In the genomic region with DNA sequence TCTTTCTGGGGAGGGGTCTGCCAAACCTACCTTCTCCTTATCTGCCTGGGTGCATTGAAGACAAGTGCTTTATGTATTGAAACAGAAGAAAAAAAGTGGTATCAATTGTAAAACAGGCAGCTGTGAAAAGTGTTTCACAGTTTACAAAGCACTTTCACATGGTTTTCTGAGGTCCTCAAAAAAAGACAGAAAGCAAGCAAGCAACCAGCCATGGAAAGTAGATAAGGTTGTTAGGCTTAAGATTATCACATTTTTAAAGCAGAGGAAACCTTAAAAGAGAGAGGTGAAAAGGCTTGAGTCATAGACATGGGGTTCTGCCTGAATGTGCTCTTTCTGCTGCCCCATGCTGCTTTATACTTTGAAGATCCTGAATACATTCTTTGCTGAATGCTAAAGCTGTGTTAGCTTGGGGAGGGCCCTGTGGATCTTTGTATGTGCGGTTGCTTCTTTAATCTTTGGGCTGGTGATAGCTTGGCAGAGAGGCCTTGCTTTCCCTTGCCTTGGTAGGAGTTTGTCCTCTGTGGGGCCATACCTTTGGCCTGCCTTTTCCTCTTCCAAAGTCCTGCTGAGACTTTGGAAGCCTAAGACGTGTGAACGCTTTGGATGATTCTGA, we compare ENCODE assay signal across 9 cellular contexts. TPM values are rescaled to one million over a fixed set of nuclear protein-coding genes. Genes with fewer than 3 reads are reported as not detected.
DNase-seq lines count a peak whose midpoint lies in the region; ATAC-seq, FAIRE-seq and TF ChIP-seq lines count a peak whose summit lies in the region.
"Had no signal": no experiment of that assay in that cellular context is flagged by ENCODE, and none has a peak within 500 bp of the region (broad histone marks: within the 10 kb centered on the region; RNA-seq: fewer than 3 reads in every experiment).

No MANE protein-coding gene starts in this region.

- H3K9me3 ChIP-seq in keratinocyte (ENCODE audit: control insufficient read depth, low read depth, low read length) (no peaks in the 10 kb centered on the region), thoracic aorta (no peaks in the 10 kb centered on the region)

- no peak for FAIRE-seq in keratinocyte (lab: Jason Lieb, UNC)

- peaks cover 5% of the 10 kb centered on the region for H4K20me1 ChIP-seq in keratinocyte (ENCODE audit: control insufficient read depth, extremely low read depth, insufficient read depth, low read length)

- peak overlapping the region; percentile 97 for H3K9ac ChIP-seq in keratinocyte (ENCODE audit: control insufficient read depth, extremely low read depth, insufficient read depth, low read length)

- no peak for DNase-seq in activated CD4-positive, alpha-beta T cell treated with anti-CD3 and anti-CD28 coated beads for 36 hours
- DNase-seq in activated CD4-positive, alpha-beta T cell treated with anti-CD3 and anti-CD28 coated beads, Interleukin-2, amount 50 U/mL, for 4 hours = no peak
- DNase-seq in keratinocyte (ENCODE audit: low read depth, low spot score) = no peak
- no peak for DNase-seq in thoracic aorta (ENCODE audit: low spot score)
- DNase-seq in NK-92 (lab: John Stamatoyannopoulos, UW; ENCODE audit: unreplicated experiment) = no peak
- no peak for DNase-seq in NCI-H446 (lab: John Stamatoyannopoulos, UW)
- DNase-seq in omental fat pad (ENCODE audit: low spot score) = no peak
- DNase-seq: NCI-H2107 had no signal

- H3K4me1 ChIP-seq in keratinocyte (ENCODE audit: control insufficient read depth, extremely low read depth, insufficient read depth, low read length) (peaks cover 43% of the 10 kb centered on the region), thoracic aorta (ENCODE audit: control insufficient read depth in 1 of 2, low read depth in 2 of 2) (peaks cover 22 to 63% of the 10 kb centered on the region in 2 donors)

- H3K27ac Mint-ChIP-seq in activated CD4-positive, alpha-beta T cell treated with anti-CD3 and anti-CD28 coated beads for 36 hours = peak overlapping the region; percentile 90
- peak overlapping the region; percentile 95 for H3K27ac Mint-ChIP-seq in activated naive CD8-positive, alpha-beta T cell

- peaks cover 60% of the 10 kb centered on the region for H3K4me1 Mint-ChIP-seq in activated CD4-positive, alpha-beta T cell treated with anti-CD3 and anti-CD28 coated beads for 36 hours
- H3K4me1 Mint-ChIP-seq in activated naive CD8-positive, alpha-beta T cell (ENCODE audit: low read depth) = peaks cover 52% of the 10 kb centered on the region

- no peak for TF ChIP-seq CTCF in keratinocyte (optimal IDR thresholded peaks at IDR 0.05 in 1 of 3, IDR thresholded peaks at IDR 0.05 in 1 of 3, conservative IDR thresholded peaks at IDR 0.05 in 1 of 3; ENCODE audit: extremely low read depth in 1 of 3, insufficient read depth in 2 of 3, low read length in 3 of 3)
- TF ChIP-seq CTCF in thoracic aorta (IDR thresholded peaks at IDR 0.05) = no peak
- no peak for TF ChIP-seq CTCF in omental fat pad (IDR thresholded peaks at IDR 0.05)

- intact Hi-C loops in activated CD4-positive, alpha-beta T cell treated with anti-CD3 and anti-CD28 coated beads for 36 hours (cut with DNase I, micrococcal nuclease) = loop anchor here (1.0 to 5.0 kb wide), 10 partner anchors 13 to 173 kb away; no protein-coding TSS in a partner anchor

- CTCF ChIA-PET in activated CD4-positive, alpha-beta T cell treated with anti-CD3 and anti-CD28 coated beads for 36 hours (lab: Charles Lee) = interaction anchor here (0.6 to 6.0 kb wide), 7 partner anchors 12 to 206 kb away, joined by 3 to 45 read pairs (median 4); no protein-coding TSS in a partner anchor

- H3K27me3 ChIP-seq in keratinocyte (ENCODE audit: control insufficient read depth, extremely low read depth, insufficient read depth, low read length) (no peaks in the 10 kb centered on the region), thoracic aorta (replicated peaks; ENCODE audit: insufficient read depth) (no peaks in the 10 kb centered on the region)

- H3K36me3 ChIP-seq in keratinocyte (ENCODE audit: control insufficient read depth in 2 of 2, extremely low read depth in 1 of 2, insufficient read depth in 2 of 2, low read length in 2 of 2) (peaks cover 3 to 11% of the 10 kb centered on the region in 2 experiments), thoracic aorta (no peaks in the 10 kb centered on the region)

- H3K36me3 Mint-ChIP-seq in activated CD4-positive, alpha-beta T cell treated with anti-CD3 and anti-CD28 coated beads for 36 hours (ENCODE audit: low read depth) = peaks cover 23% of the 10 kb centered on the region
- H3K36me3 Mint-ChIP-seq in activated naive CD8-positive, alpha-beta T cell = peaks cover 3% of the 10 kb centered on the region

- H3K27me3 Mint-ChIP-seq in activated CD4-positive, alpha-beta T cell treated with anti-CD3 and anti-CD28 coated beads for 36 hours = peaks cover 11% of the 10 kb centered on the region
- no peaks in the 10 kb centered on the region for H3K27me3 Mint-ChIP-seq in activated naive CD8-positive, alpha-beta T cell

- no peak overlapping the region for H2AFZ ChIP-seq in keratinocyte (ENCODE audit: control insufficient read depth, low read length)

- H3K79me2 ChIP-seq in keratinocyte (ENCODE audit: control insufficient read depth, insufficient read depth, low read length) = peaks cover 68% of the 10 kb centered on the region

- POLR2A ChIA-PET in activated CD4-positive, alpha-beta T cell treated with anti-CD3 and anti-CD28 coated beads for 36 hours (lab: Charles Lee) = interaction anchor here (1.4 to 2.2 kb wide), 3 partner anchors 9 to 33 kb away, joined by 3 to 8 read pairs (median 7); no protein-coding TSS in a partner anchor

- no peaks in the 10 kb centered on the region for H3K9me3 Mint-ChIP-seq in activated CD4-positive, alpha-beta T cell treated with anti-CD3 and anti-CD28 coated beads for 36 hours (ENCODE audit: low read depth)
- H3K9me3 Mint-ChIP-seq in activated naive CD8-positive, alpha-beta T cell (ENCODE audit: low read depth) = no peaks in the 10 kb centered on the region

- dilution Hi-C loops in keratinocyte (cut with MboI; ENCODE audit: extremely low pct_ligation_motif_present, low sequenced_read_pairs) = no loop called here

- peaks cover 3% of the 10 kb centered on the region for H3K9me1 ChIP-seq in keratinocyte (ENCODE audit: control insufficient read depth, extremely low read depth, insufficient read depth, low read length)

- H3K4me3 ChIP-seq in keratinocyte (ENCODE audit: control insufficient read depth in 2 of 3, extremely low read depth in 1 of 3, insufficient read depth in 2 of 3, low read depth in 1 of 3, low read length in 3 of 3) = peak overlapping the region; percentile 88 to 99 (median 94)
- peak overlapping the region; percentile 94 for H3K4me3 ChIP-seq in thoracic aorta

- H3K4me3 Mint-ChIP-seq in activated CD4-positive, alpha-beta T cell treated with anti-CD3 and anti-CD28 coated beads for 36 hours = peak overlapping the region; percentile 91
- peak overlapping the region; percentile 93 for H3K4me3 Mint-ChIP-seq in activated naive CD8-positive, alpha-beta T cell

- H3K27ac ChIP-seq in keratinocyte (ENCODE audit: control insufficient read depth, insufficient read depth, low read length) = peak overlapping the region; percentile 91
- H3K27ac ChIP-seq in thoracic aorta = peak overlapping the region; percentile 95

- ATAC-seq in activated CD4-positive, alpha-beta T cell treated with anti-CD3 and anti-CD28 coated beads for 36 hours = peak; percentile 45
- ATAC-seq in thoracic aorta (ENCODE audit: insufficient number of reproducible peaks, low FRiP score, low read depth) (no peak), omental fat pad (ENCODE audit: low FRiP score) (no peak)

- H3K4me2 ChIP-seq in keratinocyte (ENCODE audit: control insufficient read depth, extremely low read depth, insufficient read depth, low read depth, low read length) = peak overlapping the region; percentile 97

RNA-seq across cellular contexts. Expression of a gene that starts 2.6 kb away (rescaled TPM):
- 10 to 100 TPM; 33.7 to 40.8 TPM for total RNA-seq in activated CD4-positive, alpha-beta T cell treated with anti-CD3 and anti-CD28 coated beads for 36 hours
- 30.6 to 52.9 TPM (median 33.7 TPM) in 3 replicates for polyA plus RNA-seq in keratinocyte
- polyA plus RNA-seq in keratinocyte (2011; ENCODE audit: low read depth) = 8.1 TPM
- polyA plus RNA-seq in keratinocyte (2011; cell fraction: cytosol; rRNA removed) = 23.9 and 26.7 TPM in 2 replicates
- 74.9 and 76.8 TPM in 2 replicates for polyA plus RNA-seq in keratinocyte (2011; cell fraction: nucleus; rRNA removed)
- 26.5 and 44.9 TPM in 2 replicates for polyA plus RNA-seq in keratinocyte (2012; ENCODE audit: low replicate concordance)
- 45.4 to 160 TPM (median 47.7 TPM) in 3 replicates for polyA minus RNA-seq in keratinocyte
- polyA minus RNA-seq in keratinocyte (2011; cell fraction: cytosol; rRNA and poly(A)+ RNA removed) = 23.8 TPM
- polyA minus RNA-seq in keratinocyte (2011; cell fraction: nucleus; rRNA and poly(A)+ RNA removed) = 30.5 and 55.1 TPM in 2 replicates
- 10 to 100 TPM; 47.9 to 78.5 TPM for total RNA-seq in thoracic aorta
- 10 to 100 TPM; 30.9 to 58.1 (median 49.9) TPM for total RNA-seq in omental fat pad
